In genomic region chr10:3067045-3067858, GRCh38 we compare ENCODE assay signal across 8 cellular contexts. TPM values are rescaled to one million over a fixed set of nuclear protein-coding genes. Genes with fewer than 3 reads are reported as not detected.
A peak's percentile ranks its signal among the peaks of the same experiment; 100 is the strongest.
DNase-seq lines count a peak whose midpoint lies in the region; ATAC-seq and TF ChIP-seq lines count a peak whose summit lies in the region.

TSS of gene PFKP (plus strand) at chr10:3067548. CDS start at chr10:3067596, 48 bp downstream.

- H3K27ac Mint-ChIP-seq in T-helper 2 cell treated with Interferon-gamma antibody and Interleukin-4, amounts not matched to agents 5 μg/mL and 100 μg/mL, for 36 hours, result peak within 1 kb of the TSS; percentile 87
- H3K27ac Mint-ChIP-seq in brain (peak within 1 kb of the TSS; percentile 35 to 95 (median 91)), immature natural killer cell (peak within 1 kb of the TSS in 5 of 6 donors; percentile 36 to 75 (median 59))

- ATAC-seq in GM19035 (IDR thresholded peaks at IDR 0.05; ENCODE audit: unreplicated experiment), result peak; percentile 50
- ATAC-seq in HG03280 (IDR thresholded peaks at IDR 0.05; ENCODE audit: unreplicated experiment), result peak; percentile 52

- H3K4me3 Mint-ChIP-seq in T-helper 2 cell treated with Interferon-gamma antibody and Interleukin-4, amounts not matched to agents 5 μg/mL and 100 μg/mL, for 36 hours, result peak within 1 kb of the TSS; percentile 90
- H3K4me3 Mint-ChIP-seq in brain, result peak within 1 kb of the TSS; percentile 88 to 90 (median 89)
- H3K4me3 Mint-ChIP-seq in immature natural killer cell, result peak within 1 kb of the TSS; percentile 86 to 91 (median 87)

- H3K36me3 Mint-ChIP-seq in T-helper 2 cell treated with Interferon-gamma antibody and Interleukin-4, amounts not matched to agents 5 μg/mL and 100 μg/mL, for 36 hours (ENCODE audit: low read depth), result peaks cover 27% of the 10 kb centered on the region
- H3K36me3 Mint-ChIP-seq in brain, result peaks cover 32% of the 10 kb centered on the region
- H3K36me3 Mint-ChIP-seq in immature natural killer cell, result peaks cover 0 to 6% (median 0%) of the 10 kb centered on the region in 3 donors

- H3K4me1 Mint-ChIP-seq in T-helper 2 cell treated with Interferon-gamma antibody and Interleukin-4, amounts not matched to agents 5 μg/mL and 100 μg/mL, for 36 hours (ENCODE audit: low read depth), result peaks cover 28% of the 10 kb centered on the region
- peaks cover 40% of the 10 kb centered on the region for H3K4me1 Mint-ChIP-seq in brain
- H3K4me1 Mint-ChIP-seq in immature natural killer cell, result peaks cover 14 to 27% of the 10 kb centered on the region in 2 donors

- TF ChIP-seq CTCF in AG10803 (conservative IDR thresholded peaks at IDR 0.05; ENCODE audit: low read length) (no peak), brain (conservative IDR thresholded peaks at IDR 0.05) (no peak)

- peak within 1 kb of the TSS; percentile 80 for H3K4me3 ChIP-seq in AG10803 (ENCODE audit: low read length)

- H3K9me3 Mint-ChIP-seq in T-helper 2 cell treated with Interferon-gamma antibody and Interleukin-4, amounts not matched to agents 5 μg/mL and 100 μg/mL, for 36 hours, result no peaks in the 10 kb centered on the region
- H3K9me3 Mint-ChIP-seq in brain (peaks cover 0 to 10% (median 0%) of the 10 kb centered on the region in 5 experiments), immature natural killer cell (no peaks in the 10 kb centered on the region)

- peaks cover 16% of the 10 kb centered on the region for H3K27me3 Mint-ChIP-seq in T-helper 2 cell treated with Interferon-gamma antibody and Interleukin-4, amounts not matched to agents 5 μg/mL and 100 μg/mL, for 36 hours (ENCODE audit: low read depth)
- H3K27me3 Mint-ChIP-seq in brain (peaks cover 12% of the 10 kb centered on the region), immature natural killer cell (ENCODE audit: low read depth in 3 of 3) (peaks cover 0 to 6% (median 2%) of the 10 kb centered on the region in 3 donors)

- no peak for DNase-seq in AG10803 (ENCODE audit: low read depth)
- DNase-seq in T-helper 2 cell treated with Interferon-gamma antibody and Interleukin-4, amounts not matched to agents 5 μg/mL and 100 μg/mL, for 36 hours (ENCODE audit: low spot score), result peak; percentile 71
- peak; percentile 12 to 45 (median 34) for DNase-seq in immature natural killer cell
- DNase-seq in stimulated activated CD4-positive, alpha-beta T cell treated with anti-CD3 and anti-CD28 coated beads, Interleukin-15, amount 100 ng/mL, for 24 hours, result peak; percentile 83
- no peak for DNase-seq in SHP77 treated with DMSO at 0.1 percent for 48 hours (lab: John Stamatoyannopoulos, UW)

RNA-seq across cellular contexts. Expression of gene PFKP, which starts in this region (rescaled TPM):
- 167 TPM for polyA plus RNA-seq in brain (ENCODE audit: insufficient read depth, low read depth, low replicate concordance)
- 10 to 100 TPM; 18.2 to 47.3 (median 30.0) TPM for polyA plus RNA-seq in immature natural killer cell

Comparison
In these comparisons a context has a peak if more than half of its experiments do, and no peak if none do; other contexts are left out.
1. DNase-seq: peak in T-helper 2 cell treated with Interferon-gamma antibody and Interleukin-4, amounts not matched to agents 5 μg/mL and 100 μg/mL, for 36 hours (single experiment), immature natural killer cell (3 of 3) and stimulated activated CD4-positive, alpha-beta T cell treated with anti-CD3 and anti-CD28 coated beads, Interleukin-15, amount 100 ng/mL, for 24 hours (single experiment); none in AG10803 (single experiment) and SHP77 treated with DMSO at 0.1 percent for 48 hours (single experiment).
2. Peak in every context shown above with its lines, with median percentiles within 50 percentile points of each other: H3K27ac Mint-ChIP-seq and H3K4me3 Mint-ChIP-seq.